In the genomic region with DNA sequence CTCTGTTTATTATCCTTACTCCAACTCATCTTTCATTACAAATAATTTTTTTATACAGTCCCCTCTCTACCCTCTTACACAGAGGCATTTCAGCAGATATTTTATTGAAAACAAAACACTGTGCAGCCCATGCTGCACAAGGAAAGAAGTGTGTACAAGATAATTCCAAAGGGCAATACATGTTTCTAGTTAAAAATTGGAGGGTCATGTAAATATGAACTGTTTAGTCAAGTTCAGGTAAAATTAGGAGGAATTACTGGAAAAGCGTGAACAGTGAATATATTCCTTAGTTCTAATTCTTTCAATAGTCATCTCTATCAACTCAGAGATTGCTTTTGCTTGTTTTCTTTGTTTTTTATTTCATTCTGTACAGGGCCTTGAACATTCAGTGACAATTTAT, we compare ENCODE assay signal across 29 cellular contexts.
"Had no signal": no experiment of that assay in that cellular context is flagged by ENCODE, and none has a peak within 500 bp of the region (broad histone marks: within the 10 kb centered on the region; RNA-seq: fewer than 3 reads in every experiment).

No MANE protein-coding gene starts in this region.

- H3K27me3 ChIP-seq: stomach, suprapubic skin, testis, thyroid gland, tibial artery, tibial nerve, transverse colon, upper lobe of left lung, upper lobe of right lung, uterus, vagina had no signal

- DNase-seq: stimulated activated CD4-positive, alpha-beta T cell treated with anti-CD3 and anti-CD28 coated beads, Interleukin-2, amount 100 ng/mL, for 48 hours; stimulated activated CD4-positive, alpha-beta T cell treated with anti-CD3 and anti-CD28 coated beads, Interleukin-4, amount 100 ng/mL, for 1 hour; stimulated activated CD4-positive, alpha-beta T cell treated with anti-CD3 and anti-CD28 coated beads, Interleukin-4, amount 100 ng/mL, for 24 hours; stimulated activated CD4-positive, alpha-beta T cell treated with anti-CD3 and anti-CD28 coated beads, Interleukin-4, amount 100 ng/mL, for 4 hours; stimulated activated CD8-positive, alpha-beta memory T cell treated with anti-CD3 and anti-CD28 coated beads, Interleukin-4, amount 100 ng/mL, for 48 hours; stimulated activated naive B cell treated with anti-CD40 and anti-IgM and Interleukin-4, amounts not matched to agents 10 μg/mL and 1 μg/mL and 100 μg/mL, for 72 hours; stimulated activated naive CD4-positive, alpha-beta T cell; stimulated activated naive CD4-positive, alpha-beta T cell treated with Interleukin-2 at 50 U/mL for 16 hours; stimulated activated naive CD8-positive, alpha-beta T cell treated with anti-CD3 and anti-CD28 coated beads, Interleukin-15, amount 100 ng/mL, for 72 hours; stimulated activated naive CD8-positive, alpha-beta T cell treated with anti-CD3 and anti-CD28 coated beads, Interleukin-15, Interleukin-2, amounts not matched to agents 100 U/mL and 50 U/mL, for 24 hours; stomach; substantia nigra; testis; thyroid gland; tibial artery; transverse colon; trophoblast cell; upper lobe of left lung; upper lobe of right lung; uterus had no signal

- H3K4me3 Mint-ChIP-seq: stimulated activated effector memory CD8-positive, alpha-beta T cell treated with anti-CD3 and anti-CD28 coated beads, Interleukin-12 subunit alpha, Interleukin-12 subunit beta, amount 100 ng/mL, for 72 hours; stimulated activated memory B cell treated with anti-CD40 and anti-IgM and Interleukin-4, amounts not matched to agents 10 μg/mL and 1 μg/mL and 100 μg/mL, for 72 hours; stimulated activated naive B cell treated with anti-CD40 and anti-IgM and Interleukin-4, amounts not matched to agents 10 μg/mL and 1 μg/mL and 100 μg/mL, for 72 hours; stimulated activated naive CD8-positive, alpha-beta T cell treated with anti-CD3 and anti-CD28 coated beads, Interleukin-15, amount 100 ng/mL, for 72 hours; stimulated activated naive CD8-positive, alpha-beta T cell treated with anti-CD3 and anti-CD28 coated beads, Interleukin-15, Interleukin-2, amounts not matched to agents 100 ng/mL and 50 ng/mL, for 24 hours; type B pancreatic cell had no signal

- H3K36me3 ChIP-seq: stomach, suprapubic skin, thoracic aorta, thyroid gland, tibial artery, tibial nerve, transverse colon, upper lobe of left lung, upper lobe of right lung, uterus, vagina had no signal

- H3K4me1 ChIP-seq: stomach, testis, thyroid gland, tibial artery, tibial nerve, transverse colon, upper lobe of left lung, upper lobe of right lung, uterus had no signal

- ATAC-seq: stimulated activated effector memory CD8-positive, alpha-beta T cell treated with anti-CD3 and anti-CD28 coated beads, Interleukin-12 subunit alpha, Interleukin-12 subunit beta, amount 100 ng/mL, for 72 hours; stimulated activated memory B cell treated with anti-CD40 and anti-IgM and Interleukin-4, amounts not matched to agents 10 μg/mL and 1 μg/mL and 100 μg/mL, for 72 hours; stimulated activated naive B cell treated with anti-CD40 and anti-IgM and Interleukin-4, amounts not matched to agents 10 μg/mL and 1 μg/mL and 100 μg/mL, for 72 hours; stimulated activated naive CD8-positive, alpha-beta T cell treated with anti-CD3 and anti-CD28 coated beads, Interleukin-15, amount 100 ng/mL, for 72 hours; stimulated activated naive CD8-positive, alpha-beta T cell treated with anti-CD3 and anti-CD28 coated beads, Interleukin-15, Interleukin-2, amounts not matched to agents 100 U/mL and 50 U/mL, for 24 hours; upper lobe of right lung had no signal

- H3K4me3 ChIP-seq: stomach, suprapubic skin, testis, thoracic aorta, thyroid gland, tibial artery, tibial nerve, transverse colon, upper lobe of left lung, upper lobe of right lung, uterus, vagina had no signal

- H3K9me3 Mint-ChIP-seq: stimulated activated effector memory CD8-positive, alpha-beta T cell treated with anti-CD3 and anti-CD28 coated beads, Interleukin-12 subunit alpha, Interleukin-12 subunit beta, amount 100 ng/mL, for 72 hours; stimulated activated memory B cell treated with anti-CD40 and anti-IgM and Interleukin-4, amounts not matched to agents 10 μg/mL and 1 μg/mL and 100 μg/mL, for 72 hours; stimulated activated naive CD8-positive, alpha-beta T cell treated with anti-CD3 and anti-CD28 coated beads, Interleukin-15, Interleukin-2, amounts not matched to agents 100 ng/mL and 50 ng/mL, for 24 hours; type B pancreatic cell had no signal

- H3K36me3 Mint-ChIP-seq: stimulated activated effector memory CD8-positive, alpha-beta T cell treated with anti-CD3 and anti-CD28 coated beads, Interleukin-12 subunit alpha, Interleukin-12 subunit beta, amount 100 ng/mL, for 72 hours had no signal

- FAIRE-seq: urothelium cell line had no signal

- H3K27me3 Mint-ChIP-seq: stimulated activated memory B cell treated with anti-CD40 and anti-IgM and Interleukin-4, amounts not matched to agents 10 μg/mL and 1 μg/mL and 100 μg/mL, for 72 hours; stimulated activated naive B cell treated with anti-CD40 and anti-IgM and Interleukin-4, amounts not matched to agents 10 μg/mL and 1 μg/mL and 100 μg/mL, for 72 hours; stimulated activated naive CD8-positive, alpha-beta T cell treated with anti-CD3 and anti-CD28 coated beads, Interleukin-15, amount 100 ng/mL, for 72 hours; stimulated activated naive CD8-positive, alpha-beta T cell treated with anti-CD3 and anti-CD28 coated beads, Interleukin-15, Interleukin-2, amounts not matched to agents 100 ng/mL and 50 ng/mL, for 24 hours; type B pancreatic cell had no signal

- H3K27ac ChIP-seq: stomach, suprapubic skin, testis, thoracic aorta, thyroid gland, tibial artery, tibial nerve, transverse colon, upper lobe of left lung, upper lobe of right lung, uterus, vagina had no signal

- H3K9me3 ChIP-seq: stomach, suprapubic skin, testis, thoracic aorta, thyroid gland, tibial artery, tibial nerve, transverse colon, upper lobe of left lung, upper lobe of right lung, uterus, vagina had no signal

- H3K27ac Mint-ChIP-seq: stimulated activated effector memory CD8-positive, alpha-beta T cell treated with anti-CD3 and anti-CD28 coated beads, Interleukin-12 subunit alpha, Interleukin-12 subunit beta, amount 100 ng/mL, for 72 hours; stimulated activated memory B cell treated with anti-CD40 and anti-IgM and Interleukin-4, amounts not matched to agents 10 μg/mL and 1 μg/mL and 100 μg/mL, for 72 hours; stimulated activated naive B cell treated with anti-CD40 and anti-IgM and Interleukin-4, amounts not matched to agents 10 μg/mL and 1 μg/mL and 100 μg/mL, for 72 hours; stimulated activated naive CD8-positive, alpha-beta T cell treated with anti-CD3 and anti-CD28 coated beads, Interleukin-15, amount 100 ng/mL, for 72 hours; stimulated activated naive CD8-positive, alpha-beta T cell treated with anti-CD3 and anti-CD28 coated beads, Interleukin-15, Interleukin-2, amounts not matched to agents 100 ng/mL and 50 ng/mL, for 24 hours; type B pancreatic cell had no signal

- H3K4me1 Mint-ChIP-seq: stimulated activated naive CD8-positive, alpha-beta T cell treated with anti-CD3 and anti-CD28 coated beads, Interleukin-15, amount 100 ng/mL, for 72 hours had no signal
